Comparison of ENCODE assay signal across 12 cellular contexts in genomic region chr10:112775892-112776679, GRCh38.
DNase-seq lines count a peak whose midpoint lies in the region; ATAC-seq and TF ChIP-seq lines count a peak whose summit lies in the region.
"Had no signal": no experiment of that assay in that cellular context is flagged by ENCODE, and none has a peak within 500 bp of the region (broad histone marks: within the 10 kb centered on the region; RNA-seq: fewer than 3 reads in every experiment).

No MANE protein-coding gene starts in this region.

- 56% methylated on average over 14 of the region's 14 CpGs for WGBS in suprapubic skin

- DNase-seq in DMS153 (lab: John Stamatoyannopoulos, UW) (peak; percentile 69), NCI-H2107 treated with DMSO at 0.1 percent for 48 hours (lab: John Stamatoyannopoulos, UW; ENCODE audit: unreplicated experiment) (peak; percentile 59), SK-N-MC (ENCODE audit: low read depth, low spot score) (peak; percentile 26), HuH-7.5 (ENCODE audit: low spot score) (no peak), suprapubic skin (ENCODE audit: low spot score in 2 of 2) (no peak)

- peak overlapping the region; percentile 77 to 90 (median 84) for H3K27ac Mint-ChIP-seq in nephron
- H3K27ac Mint-ChIP-seq: activated naive CD4-positive, alpha-beta T cell treated with anti-CD3 and anti-CD28 coated beads, Interleukin-2, amount 50 U/mL, for 72 hours had no signal

- H3K4me3 ChIP-seq in SK-N-MC (peak overlapping the region; percentile 56), suprapubic skin (no peak overlapping the region)
- H3K4me3 ChIP-seq: prostate gland had no signal

- H3K36me3 ChIP-seq in SK-N-MC (ENCODE audit: insufficient read depth, low read length) (no peaks in the 10 kb centered on the region), suprapubic skin (no peaks in the 10 kb centered on the region)
- H3K36me3 ChIP-seq: prostate gland had no signal

- peaks cover 10% of the 10 kb centered on the region for H3K9me3 Mint-ChIP-seq in nephron
- H3K9me3 Mint-ChIP-seq: activated naive CD4-positive, alpha-beta T cell treated with anti-CD3 and anti-CD28 coated beads, Interleukin-2, amount 50 U/mL, for 72 hours; central memory CD8-positive, alpha-beta T cell had no signal

- no peak for TF ChIP-seq POLR2A in suprapubic skin (IDR thresholded peaks at IDR 0.05)

- no peaks in the 10 kb centered on the region for H3K27me3 Mint-ChIP-seq in nephron (ENCODE audit: low read depth)
- H3K27me3 Mint-ChIP-seq: central memory CD8-positive, alpha-beta T cell had no signal

- peaks cover 49% of the 10 kb centered on the region for H3K4me1 Mint-ChIP-seq in nephron
- H3K4me1 Mint-ChIP-seq: central memory CD8-positive, alpha-beta T cell had no signal

- H3K9ac ChIP-seq in SK-N-MC (ENCODE audit: insufficient read length): no peak overlapping the region

- H3K36me3 Mint-ChIP-seq in nephron (ENCODE audit: low read depth): peaks cover 14% of the 10 kb centered on the region

- no peak for TF ChIP-seq CTCF in nephron (IDR thresholded peaks at IDR 0.05; ENCODE audit: unreplicated experiment in 3 of 3)
- TF ChIP-seq CTCF in suprapubic skin (IDR thresholded peaks at IDR 0.05): no peak

- H3K9me3 ChIP-seq in SK-N-MC (ENCODE audit: low read depth, low read length) (no peaks in the 10 kb centered on the region), suprapubic skin (no peaks in the 10 kb centered on the region)
- H3K9me3 ChIP-seq: prostate gland had no signal

- H3K27ac ChIP-seq in SK-N-MC: no peak overlapping the region
- H3K27ac ChIP-seq in suprapubic skin: no peak overlapping the region
- H3K27ac ChIP-seq: epithelial cell of prostate, prostate gland had no signal

- TF ChIP-seq EP300 in suprapubic skin (IDR thresholded peaks at IDR 0.05): no peak

- H3K27me3 ChIP-seq in suprapubic skin: no peaks in the 10 kb centered on the region

- H3K4me1 ChIP-seq in suprapubic skin: peaks cover 9% of the 10 kb centered on the region
- H3K4me1 ChIP-seq: prostate gland had no signal

- no peak for ATAC-seq in HG02798 (IDR thresholded peaks at IDR 0.05; ENCODE audit: poor library complexity, unreplicated experiment)
- no peak for ATAC-seq in HG02870 (IDR thresholded peaks at IDR 0.05; ENCODE audit: unreplicated experiment)
- ATAC-seq: activated naive CD4-positive, alpha-beta T cell treated with anti-CD3 and anti-CD28 coated beads, Interleukin-2, amount 50 U/mL, for 72 hours had no signal

- no peak overlapping the region for H3K4me3 Mint-ChIP-seq in nephron
- H3K4me3 Mint-ChIP-seq: central memory CD8-positive, alpha-beta T cell had no signal

Comparison
In these comparisons a context has a peak if more than half of its experiments do, and no peak if none do; other contexts are left out.
1. DNase-seq: peak in DMS153 (single experiment), NCI-H2107 treated with DMSO at 0.1 percent for 48 hours (single experiment) and SK-N-MC (single experiment); none in HuH-7.5 (single experiment) and suprapubic skin (0 of 2).